ENCODE assay signal across 23 cellular contexts in genomic region chr3:50876947-50877346, GRCh38.
"Had no signal": no experiment of that assay in that cellular context is flagged by ENCODE, and none has a peak within 500 bp of the region (broad histone marks: within the 10 kb centered on the region; RNA-seq: fewer than 3 reads in every experiment).

No MANE protein-coding gene starts in this region.

- H3K4me1 Mint-ChIP-seq: activated CD4-positive, alpha-beta T cell treated with anti-CD3 and anti-CD28 coated beads, Interleukin-2, amount 10 ng/mL, durations not matched to agents 24 days and 14 days; naive B cell had no signal

- H3K9me3 ChIP-seq: body of pancreas, left lung, ovary, upper lobe of left lung had no signal

- H3K27ac ChIP-seq: body of pancreas, foreskin keratinocyte, left lung, ovary, upper lobe of left lung had no signal

- ATAC-seq: activated CD8-positive, alpha-beta T cell treated with anti-CD3 and anti-CD28 coated beads, Interleukin-2, amount 10 ng/mL, durations not matched to agents 7 days and 5 days; activated naive CD4-positive, alpha-beta T cell treated with anti-CD3 and anti-CD28 coated beads, Interleukin-2, amount 50 U/mL, for 72 hours; activated T-cell treated with anti-CD3 and anti-CD28 coated beads, Interleukin-2, amount 50 U/mL, for 72 hours; body of pancreas; foreskin keratinocyte; left lung; sciatic nerve; stimulated activated naive CD8-positive, alpha-beta T cell treated with anti-CD3 and anti-CD28 coated beads, Interleukin-15, Interleukin-2, amounts not matched to agents 100 U/mL and 50 U/mL, for 24 hours had no signal

- H3K4me1 ChIP-seq: body of pancreas, foreskin keratinocyte, left lung, upper lobe of left lung had no signal

- H3K36me3 ChIP-seq: left lung, ovary, upper lobe of left lung had no signal

- H3K27me3 ChIP-seq: body of pancreas, left lung, ovary, upper lobe of left lung had no signal

- H3K4me3 ChIP-seq: body of pancreas, left lung, ovary, upper lobe of left lung had no signal

- H3K4me3 Mint-ChIP-seq: activated CD4-positive, alpha-beta T cell treated with anti-CD3 and anti-CD28 coated beads, Interleukin-2, amount 10 ng/mL, durations not matched to agents 24 days and 14 days; activated CD8-positive, alpha-beta T cell treated with anti-CD3 and anti-CD28 coated beads, Interleukin-2, amount 10 ng/mL, durations not matched to agents 7 days and 5 days; activated T-cell treated with anti-CD3 and anti-CD28 coated beads, Interleukin-2, amount 50 U/mL, for 72 hours; naive B cell had no signal

- H3K27ac Mint-ChIP-seq: activated CD4-positive, alpha-beta T cell treated with anti-CD3 and anti-CD28 coated beads, Interleukin-2, amount 10 ng/mL, durations not matched to agents 24 days and 14 days; activated CD8-positive, alpha-beta T cell treated with anti-CD3 and anti-CD28 coated beads, Interleukin-2, amount 10 ng/mL, durations not matched to agents 7 days and 5 days; activated naive CD4-positive, alpha-beta T cell treated with anti-CD3 and anti-CD28 coated beads, Interleukin-2, amount 50 U/mL, for 72 hours; activated T-cell treated with anti-CD3 and anti-CD28 coated beads, Interleukin-2, amount 50 U/mL, for 72 hours; naive B cell had no signal

- DNase-seq: activated CD4-positive, alpha-beta T cell treated with anti-CD3 and anti-CD28 coated beads, Interleukin-2, amount 10 ng/mL, durations not matched to agents 24 days and 14 days; activated CD4-positive, CD25-positive, alpha-beta regulatory T cell; activated CD8-positive, alpha-beta memory T cell treated with anti-CD3 and anti-CD28 coated beads, Interleukin-2, amount 50 U/mL, for 48 hours; activated CD8-positive, alpha-beta T cell treated with anti-CD3 and anti-CD28 coated beads, Interleukin-2, amount 10 ng/mL, durations not matched to agents 7 days and 5 days; activated gamma-delta T cell; activated T-cell treated with anti-CD3 and anti-CD28 coated beads, Interleukin-2, amount 50 U/mL, for 72 hours; amniotic stem cell; body of pancreas; central memory CD4-positive, alpha-beta T cell; cortex of kidney; effector CD4-positive, alpha-beta T cell; foreskin keratinocyte; glutamatergic neuron; hypothalamus; kidney; left lung; mammary epithelial cell; naive B cell; ovary; stimulated activated naive CD8-positive, alpha-beta T cell treated with anti-CD3 and anti-CD28 coated beads, Interleukin-15, Interleukin-2, amounts not matched to agents 100 U/mL and 50 U/mL, for 24 hours; upper lobe of left lung had no signal
